10 cellular contexts compared by ENCODE assay signal in the genomic region with DNA sequence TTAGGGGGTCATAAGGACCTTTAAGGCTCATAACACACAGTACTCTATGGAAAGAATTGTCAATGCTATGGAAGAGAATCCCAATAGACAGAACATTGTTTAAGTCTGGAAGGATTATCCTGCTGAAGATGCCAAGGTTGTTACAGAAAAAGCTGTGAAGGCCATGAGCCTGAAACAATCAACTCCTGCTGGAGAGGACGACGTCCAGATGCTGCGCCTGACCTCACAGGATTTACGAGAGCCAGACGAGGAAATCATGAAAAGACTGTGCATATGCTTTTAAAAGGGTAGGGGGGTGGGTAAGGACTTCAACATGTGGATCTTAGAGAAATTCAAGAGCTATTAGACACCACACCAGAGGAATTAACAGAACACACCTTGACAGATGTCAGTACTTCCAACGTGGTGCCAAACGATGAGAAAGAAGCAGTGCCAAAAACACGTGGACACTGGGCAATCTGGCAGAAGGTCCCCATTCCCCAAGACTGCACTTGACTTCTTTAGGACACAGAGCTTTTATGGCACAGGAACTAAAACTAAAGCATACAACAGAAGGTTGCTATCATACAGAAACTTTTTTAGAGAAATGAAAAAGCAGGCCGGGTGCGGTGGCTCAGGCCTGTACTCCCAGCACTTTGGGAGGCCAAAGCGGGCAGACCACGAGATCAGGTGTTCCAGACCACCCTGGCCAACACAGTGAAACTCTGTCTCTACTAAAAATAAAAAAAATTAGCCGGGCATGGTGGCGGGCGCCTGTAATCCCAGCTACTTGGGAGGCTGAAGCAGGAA. TPM values are rescaled to one million over a fixed set of nuclear protein-coding genes. Genes with fewer than 3 reads are reported as not detected.
DNase-seq lines count a peak whose midpoint lies in the region; ATAC-seq and TF ChIP-seq lines count a peak whose summit lies in the region.
"Had no signal": no experiment of that assay in that cellular context is flagged by ENCODE, and none has a peak within 500 bp of the region (broad histone marks: within the 10 kb centered on the region; RNA-seq: fewer than 3 reads in every experiment).

No MANE protein-coding gene starts in this region.

- no peaks in the 10 kb centered on the region for H3K9me3 ChIP-seq in colonic mucosa

- peaks cover 20% of the 10 kb centered on the region for H3K4me1 ChIP-seq in colonic mucosa

- ATAC-seq in HG02642 (IDR thresholded peaks at IDR 0.05; ENCODE audit: poor library complexity, unreplicated experiment) (peak; percentile 51), GM18868 (IDR thresholded peaks at IDR 0.05; ENCODE audit: unreplicated experiment) (no peak), GM18909 (IDR thresholded peaks at IDR 0.05; ENCODE audit: poor library complexity, unreplicated experiment) (no peak)

- peak overlapping the region in 1 of 2 donors; percentile 54 for H3K9ac ChIP-seq in colonic mucosa (ENCODE audit: low read depth in 2 of 2, low read length in 2 of 2)

- no peaks in the 10 kb centered on the region for H3K36me3 ChIP-seq in colonic mucosa

- no peak for TF ChIP-seq CTCF in CD14-positive monocyte (IDR thresholded peaks at IDR 0.05)
- no peak for TF ChIP-seq CTCF in colonic mucosa (IDR thresholded peaks at IDR 0.05)
- TF ChIP-seq CTCF in nephron progenitor cell (IDR thresholded peaks at IDR 0.05): no peak

- H3K4me1 Mint-ChIP-seq in CD14-positive monocyte: peaks cover 38% of the 10 kb centered on the region
- peaks cover 24% of the 10 kb centered on the region for H3K4me1 Mint-ChIP-seq in nephron progenitor cell

- H3K4me3 Mint-ChIP-seq in CD14-positive monocyte (no peak overlapping the region), nephron progenitor cell (no peak overlapping the region)

- no peak overlapping the region for H3K4me3 ChIP-seq in colonic mucosa

- H3K27ac ChIP-seq in colonic mucosa: peak overlapping the region; percentile 17

- no peaks in the 10 kb centered on the region for H3K9me3 Mint-ChIP-seq in CD14-positive monocyte
- H3K9me3 Mint-ChIP-seq in nephron progenitor cell: no peaks in the 10 kb centered on the region

- intact Hi-C loops in CD14-positive monocyte (cut with micrococcal nuclease): loop anchor here in 1 of 2 donors (10.0 kb wide), 1 partner anchor 47 kb away; a partner anchor contains a TSS
- intact Hi-C loops in colonic mucosa (cut with DNase I): no loop called here

- H3K36me3 Mint-ChIP-seq in CD14-positive monocyte (peaks cover 15 to 44% of the 10 kb centered on the region in 2 donors), nephron progenitor cell (ENCODE audit: low read depth) (peaks cover 67% of the 10 kb centered on the region)

- H3K27me3 ChIP-seq in colonic mucosa: no peaks in the 10 kb centered on the region

- H3K27me3 Mint-ChIP-seq in CD14-positive monocyte (ENCODE audit: low read depth in 3 of 3): peaks cover 1 to 2% (median 2%) of the 10 kb centered on the region in 3 donors
- H3K27me3 Mint-ChIP-seq in nephron progenitor cell (ENCODE audit: low read depth, poor library complexity): no peaks in the 10 kb centered on the region

- no peak for DNase-seq in CD14-positive monocyte (ENCODE audit: low spot score)
- DNase-seq in colonic mucosa: no peak
- DNase-seq in nephron progenitor cell: no peak
- no peak for DNase-seq in mesenteric fat pad (ENCODE audit: low spot score)
- no peak for DNase-seq in NCI-H1092 (lab: John Stamatoyannopoulos, UW)
- DNase-seq: NCI-H2029 treated with DMSO at 0.1 percent for 48 hours; stimulated activated CD4-positive, alpha-beta T cell treated with anti-CD3 and anti-CD28 coated beads, Interleukin-4, amount 100 ng/mL, for 1 hour had no signal

- H3K27ac Mint-ChIP-seq in CD14-positive monocyte: peak overlapping the region in 5 of 7 donors; percentile 25 to 74 (median 62)
- H3K27ac Mint-ChIP-seq in nephron progenitor cell: peak overlapping the region; percentile 97

RNA-seq across cellular contexts. Expression of a gene that starts 43.2 kb away (rescaled TPM):
- polyA plus RNA-seq in CD14-positive monocyte: 100 to 1,000 TPM in 1 of 2 donors, 10 to 100 TPM in 1; 41.9 to 111 TPM
- 100 to 1,000 TPM; 281 to 367 TPM for total RNA-seq in colonic mucosa
- 318 TPM for total RNA-seq in mesenteric fat pad
